In the genomic region with DNA sequence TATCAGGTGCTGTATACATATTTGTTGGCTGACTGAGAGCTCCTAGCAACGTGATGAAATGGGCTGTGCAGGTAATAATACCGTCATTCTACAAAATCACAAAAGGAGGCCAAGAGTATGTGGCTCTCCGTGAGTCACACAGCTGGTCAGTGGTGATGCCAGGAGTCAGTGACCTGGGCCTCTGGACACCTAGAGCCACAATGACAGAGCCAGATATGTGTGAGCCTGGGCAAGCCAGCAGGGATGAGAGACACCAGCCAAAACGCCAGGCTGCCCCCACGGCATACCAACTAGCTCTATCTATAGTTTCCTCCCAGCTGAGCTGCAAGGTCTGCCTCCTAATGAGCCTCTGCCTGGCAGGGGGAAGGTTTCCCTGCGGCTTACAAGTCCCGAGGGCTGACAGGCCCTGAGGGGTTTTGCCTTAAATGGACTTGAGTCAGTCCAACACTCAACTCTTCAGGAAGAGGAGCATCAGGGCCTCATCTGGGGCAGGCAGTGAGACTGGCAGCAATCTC, we compare ENCODE assay signal across 9 cellular contexts.
DNase-seq lines count a peak whose midpoint lies in the region; ATAC-seq and TF ChIP-seq lines count a peak whose summit lies in the region.
"Had no signal": no experiment of that assay in that cellular context is flagged by ENCODE, and none has a peak within 500 bp of the region (broad histone marks: within the 10 kb centered on the region; RNA-seq: fewer than 3 reads in every experiment).

No MANE protein-coding gene starts in this region.

- H3K9me3 Mint-ChIP-seq in activated CD8-positive, alpha-beta memory T cell treated with anti-CD3 and anti-CD28 coated beads, Interleukin-2, amount 10 ng/mL, durations not matched to agents 7 days and 5 days (ENCODE audit: low read depth), result no peaks in the 10 kb centered on the region
- H3K9me3 Mint-ChIP-seq in T-cell, result no peaks in the 10 kb centered on the region
- no peaks in the 10 kb centered on the region for H3K9me3 Mint-ChIP-seq in stimulated activated memory B cell treated with anti-CD40 and anti-IgM and Interleukin-4, amounts not matched to agents 10 μg/mL and 1 μg/mL and 100 μg/mL, for 72 hours

- CTCF ChIA-PET in activated CD8-positive, alpha-beta memory T cell treated with anti-CD3 and anti-CD28 coated beads, Interleukin-2, amount 10 ng/mL, durations not matched to agents 7 days and 5 days (lab: Charles Lee), result interaction anchor here (0.6 to 23.7 kb wide), 10 partner anchors 13 to 455 kb away, joined by 3 to 604 read pairs (median 26); a partner anchor contains a TSS
- CTCF ChIA-PET in T-cell (lab: Charles Lee), result interaction anchor here (0.5 to 3.1 kb wide), 10 partner anchors 9 to 259 kb away, joined by 3 to 15 read pairs (median 8); no protein-coding TSS in a partner anchor

- H3K36me3 Mint-ChIP-seq in activated CD8-positive, alpha-beta memory T cell treated with anti-CD3 and anti-CD28 coated beads, Interleukin-2, amount 10 ng/mL, durations not matched to agents 7 days and 5 days, result no peaks in the 10 kb centered on the region
- no peaks in the 10 kb centered on the region for H3K36me3 Mint-ChIP-seq in T-cell
- H3K36me3 Mint-ChIP-seq in stimulated activated memory B cell treated with anti-CD40 and anti-IgM and Interleukin-4, amounts not matched to agents 10 μg/mL and 1 μg/mL and 100 μg/mL, for 72 hours, result no peaks in the 10 kb centered on the region

- peak overlapping the region; percentile 85 for H3K27ac Mint-ChIP-seq in activated CD8-positive, alpha-beta memory T cell treated with anti-CD3 and anti-CD28 coated beads, Interleukin-2, amount 10 ng/mL, durations not matched to agents 7 days and 5 days
- H3K27ac Mint-ChIP-seq in T-cell, result peak overlapping the region; percentile 88 to 93
- peak overlapping the region; percentile 11 for H3K27ac Mint-ChIP-seq in stimulated activated memory B cell treated with anti-CD40 and anti-IgM and Interleukin-4, amounts not matched to agents 10 μg/mL and 1 μg/mL and 100 μg/mL, for 72 hours

- H3K4me3 Mint-ChIP-seq in activated CD8-positive, alpha-beta memory T cell treated with anti-CD3 and anti-CD28 coated beads, Interleukin-2, amount 10 ng/mL, durations not matched to agents 7 days and 5 days, result peak overlapping the region; percentile 43
- peak overlapping the region in 2 of 3 donors; percentile 17 to 79 for H3K4me3 Mint-ChIP-seq in T-cell
- H3K4me3 Mint-ChIP-seq in stimulated activated memory B cell treated with anti-CD40 and anti-IgM and Interleukin-4, amounts not matched to agents 10 μg/mL and 1 μg/mL and 100 μg/mL, for 72 hours, result no peak overlapping the region

- POLR2A ChIA-PET in T-cell (lab: Charles Lee), result interaction anchor here in 1 of 2 donors (0.6 to 0.7 kb wide), 2 partner anchors 44 to 442 kb away, joined by 3 read pairs; no protein-coding TSS in a partner anchor

- H3K27me3 Mint-ChIP-seq in activated CD8-positive, alpha-beta memory T cell treated with anti-CD3 and anti-CD28 coated beads, Interleukin-2, amount 10 ng/mL, durations not matched to agents 7 days and 5 days, result no peaks in the 10 kb centered on the region
- no peaks in the 10 kb centered on the region for H3K27me3 Mint-ChIP-seq in T-cell
- H3K27me3 Mint-ChIP-seq in stimulated activated memory B cell treated with anti-CD40 and anti-IgM and Interleukin-4, amounts not matched to agents 10 μg/mL and 1 μg/mL and 100 μg/mL, for 72 hours, result no peaks in the 10 kb centered on the region

- TF ChIP-seq CTCF in foreskin fibroblast (IDR thresholded peaks at IDR 0.05; ENCODE audit: low read depth, low read length), result no peak
- TF ChIP-seq CTCF in GM13977 (IDR thresholded peaks at IDR 0.05; ENCODE audit: extremely low read depth, insufficient read depth, missing control alignments), result no peak

- H3K4me1 Mint-ChIP-seq in activated CD8-positive, alpha-beta memory T cell treated with anti-CD3 and anti-CD28 coated beads, Interleukin-2, amount 10 ng/mL, durations not matched to agents 7 days and 5 days, result peaks cover 48% of the 10 kb centered on the region
- peaks cover 43 to 54% (median 52%) of the 10 kb centered on the region in 3 donors for H3K4me1 Mint-ChIP-seq in T-cell
- peaks cover 52% of the 10 kb centered on the region for H3K4me1 Mint-ChIP-seq in stimulated activated memory B cell treated with anti-CD40 and anti-IgM and Interleukin-4, amounts not matched to agents 10 μg/mL and 1 μg/mL and 100 μg/mL, for 72 hours

- no peak for DNase-seq in activated CD8-positive, alpha-beta memory T cell treated with anti-CD3 and anti-CD28 coated beads, Interleukin-2, amount 10 ng/mL, durations not matched to agents 7 days and 5 days
- DNase-seq in activated CD8-positive, alpha-beta memory T cell treated with anti-CD3 and anti-CD28 coated beads, Interleukin-2, amount 50 U/mL, for 4 hours, result no peak
- no peak for DNase-seq in T-cell
- DNase-seq in foreskin fibroblast, result peak; percentile 12 to 55
- DNase-seq in SW 1271 (lab: John Stamatoyannopoulos, UW), result no peak
- DNase-seq in GM13977 (ENCODE audit: low spot score), result no peak
- DNase-seq in NCI-H774 (lab: John Stamatoyannopoulos, UW), result no peak
- DNase-seq: right lobe of liver had no signal

- in situ Hi-C loops in GM13977 (cut with MboI; ENCODE audit: low pct_unique_long_range_greater_than_20kb, low sequenced_read_pairs, unreplicated experiment), result loop anchor here (25.0 kb wide), 1 partner anchor 443 kb away; no protein-coding TSS in a partner anchor

- H3K4me3 ChIP-seq in foreskin fibroblast (ENCODE audit: low read depth in 1 of 2, low read length in 2 of 2), result no peak overlapping the region
- H3K4me3 ChIP-seq: right lobe of liver had no signal

- ATAC-seq in activated CD8-positive, alpha-beta memory T cell treated with anti-CD3 and anti-CD28 coated beads, Interleukin-2, amount 10 ng/mL, durations not matched to agents 7 days and 5 days, result no peak
- ATAC-seq in T-cell (replicated peaks in 1 of 4), result peak in 2 of 4 experiments; percentile 2 to 17
- no peak for ATAC-seq in stimulated activated memory B cell treated with anti-CD40 and anti-IgM and Interleukin-4, amounts not matched to agents 10 μg/mL and 1 μg/mL and 100 μg/mL, for 72 hours

Comparison
In these comparisons a context has a peak if more than half of its experiments do, and no peak if none do; other contexts are left out.
1. DNase-seq: peak in foreskin fibroblast (2 of 2); none in activated CD8-positive, alpha-beta memory T cell treated with anti-CD3 and anti-CD28 coated beads, Interleukin-2, amount 10 ng/mL, durations not matched to agents 7 days and 5 days (single experiment), activated CD8-positive, alpha-beta memory T cell treated with anti-CD3 and anti-CD28 coated beads, Interleukin-2, amount 50 U/mL, for 4 hours (single experiment), T-cell (0 of 34), SW 1271 (0 of 2), GM13977 (single experiment) and NCI-H774 (single experiment).
2. H3K27ac Mint-ChIP-seq: peak in every context shown above with its lines; median percentile 90 in T-cell; 85 in activated CD8-positive, alpha-beta memory T cell treated with anti-CD3 and anti-CD28 coated beads, Interleukin-2, amount 10 ng/mL, durations not matched to agents 7 days and 5 days; 11 in stimulated activated memory B cell treated with anti-CD40 and anti-IgM and Interleukin-4, amounts not matched to agents 10 μg/mL and 1 μg/mL and 100 μg/mL, for 72 hours.